Comparison of ENCODE assay signal across 8 cellular contexts in genomic region chr17:83078378-83079339, GRCh38. TPM values are rescaled to one million over a fixed set of nuclear protein-coding genes. Genes with fewer than 3 reads are reported as not detected.
DNase-seq lines count a peak whose midpoint lies in the region; ATAC-seq and TF ChIP-seq lines count a peak whose summit lies in the region.

No MANE protein-coding gene starts in this region.

- intact Hi-C loops in body of pancreas (cut with DNase I) (no loop called here), lower leg skin (cut with DNase I; ENCODE audit: low total_unique reads) (no loop called here)

- H4K20me1 ChIP-seq in BLaER1 treated with 17β-estradiol and CSF1 and Interleukin-3, amounts not matched to agents 10 nM and 100 nM, result peaks cover 29 to 53% (median 39%) of the 10 kb centered on the region in 11 experiments

- H3K27me3 Mint-ChIP-seq in type B pancreatic cell, result peaks cover 35% of the 10 kb centered on the region

- H3K4me1 Mint-ChIP-seq in type B pancreatic cell (ENCODE audit: unreplicated experiment), result peaks cover 20% of the 10 kb centered on the region

- peak overlapping the region; percentile 74 for H3K4me3 Mint-ChIP-seq in type B pancreatic cell

- H3K27me3 ChIP-seq in BLaER1 treated with 17β-estradiol and CSF1 and Interleukin-3, amounts not matched to agents 10 nM and 100 nM, result peaks cover 55 to 95% (median 89%) of the 10 kb centered on the region in 11 experiments
- H3K27me3 ChIP-seq in HUES6 (ENCODE audit: control insufficient read depth, insufficient read depth, low read length), result peaks cover 58% of the 10 kb centered on the region
- H3K27me3 ChIP-seq in body of pancreas, result no peaks in the 10 kb centered on the region

- no peaks in the 10 kb centered on the region for H3K9me3 ChIP-seq in BLaER1 treated with 17β-estradiol and CSF1 and Interleukin-3, amounts not matched to agents 10 nM and 100 nM (replicated peaks in 1 of 11)
- no peaks in the 10 kb centered on the region for H3K9me3 ChIP-seq in HUES6 (ENCODE audit: control insufficient read depth, insufficient read depth, low read depth, low read length)
- no peaks in the 10 kb centered on the region for H3K9me3 ChIP-seq in body of pancreas

- ATAC-seq in body of pancreas (peak; percentile 16), HG03135 (IDR thresholded peaks at IDR 0.05; ENCODE audit: unreplicated experiment) (no peak)

- peak overlapping the region; percentile 60 to 97 (median 76) for H3K4me3 ChIP-seq in BLaER1 treated with 17β-estradiol and CSF1 and Interleukin-3, amounts not matched to agents 10 nM and 100 nM
- H3K4me3 ChIP-seq in HUES6 (ENCODE audit: low read depth, low read length), result peak overlapping the region; percentile 60
- H3K4me3 ChIP-seq in body of pancreas, result peak overlapping the region; percentile 39 to 74
- H3K4me3 ChIP-seq in lower leg skin (ENCODE audit: low read depth, poor library complexity, severe bottlenecking), result peak overlapping the region; percentile 31

- H3K36me3 ChIP-seq in BLaER1 treated with 17β-estradiol and CSF1 and Interleukin-3, amounts not matched to agents 10 nM and 100 nM, result peaks cover 0 to 28% (median 0%) of the 10 kb centered on the region in 11 experiments; a peak in 6 of 22 replicates
- H3K36me3 ChIP-seq in HUES6 (ENCODE audit: control insufficient read depth, insufficient read depth, low read length) (no peaks in the 10 kb centered on the region), body of pancreas (replicated peaks in 1 of 2; ENCODE audit: insufficient read depth in 1 of 2, low read depth in 2 of 2) (no peaks in the 10 kb centered on the region)

- no peak overlapping the region for H3K27ac Mint-ChIP-seq in type B pancreatic cell

- 7% methylated on average over 71 of the region's 91 CpGs; no CpG with 5 or more reads in 1 of the 2 donors for WGBS in body of pancreas, 2 donors
- WGBS in lower leg skin, 2 donors, result 14 to 23% methylated on average over 15 to 36 of the region's 91 CpGs

- DNase-seq in body of pancreas, result peak in 2 of 4 donors; percentile 33 to 35
- DNase-seq in lower leg skin (ENCODE audit: low spot score in 2 of 2), result no peak
- no peak for DNase-seq in type B pancreatic cell (ENCODE audit: extremely low spot score, unreplicated experiment)
- no peak for DNase-seq in NCI-H446 treated with DMSO at 0.1 percent for 48 hours (lab: John Stamatoyannopoulos, UW)
- DNase-seq in H4 (ENCODE audit: low spot score), result no peak

- peak overlapping the region; percentile 42 to 92 (median 72); a peak in 21 of 22 replicates for H3K9ac ChIP-seq in BLaER1 treated with 17β-estradiol and CSF1 and Interleukin-3, amounts not matched to agents 10 nM and 100 nM
- no peak overlapping the region for H3K9ac ChIP-seq in HUES6 (ENCODE audit: low read length)

- H3K4me2 ChIP-seq in BLaER1 treated with 17β-estradiol and CSF1 and Interleukin-3, amounts not matched to agents 10 nM and 100 nM, result peak overlapping the region; percentile 93 to 100 (median 99)

- TF ChIP-seq CTCF in body of pancreas (IDR thresholded peaks at IDR 0.05), result no peak
- no peak for TF ChIP-seq CTCF in lower leg skin (IDR thresholded peaks at IDR 0.05)
- no peak for TF ChIP-seq CTCF in type B pancreatic cell (conservative IDR thresholded peaks at IDR 0.05)

- H3K36me3 Mint-ChIP-seq in type B pancreatic cell, result peaks cover 12% of the 10 kb centered on the region

- H3K27ac ChIP-seq in BLaER1 treated with 17β-estradiol and CSF1 and Interleukin-3, amounts not matched to agents 10 nM and 100 nM, result peak overlapping the region in 7 of 11 experiments; percentile 19 to 86 (median 65); a peak in 11 of 22 replicates
- H3K27ac ChIP-seq in HUES6 (ENCODE audit: low read depth, low read length) (no peak overlapping the region), body of pancreas (peak overlapping the region in 2 of 4 donors; percentile 8 to 52)

- TF ChIP-seq POLR2A in body of pancreas (IDR thresholded peaks at IDR 0.05), result no peak
- no peak for TF ChIP-seq POLR2A in lower leg skin (IDR thresholded peaks at IDR 0.05)

- no peaks in the 10 kb centered on the region for H3K9me3 Mint-ChIP-seq in type B pancreatic cell

- peaks cover 43 to 60% (median 51%) of the 10 kb centered on the region in 10 experiments for H3K4me1 ChIP-seq in BLaER1 treated with 17β-estradiol and CSF1 and Interleukin-3, amounts not matched to agents 10 nM and 100 nM
- H3K4me1 ChIP-seq in HUES6 (ENCODE audit: control insufficient read depth, insufficient read depth, low read length), result peaks cover 19% of the 10 kb centered on the region
- H3K4me1 ChIP-seq in body of pancreas, result peaks cover 36% of the 10 kb centered on the region

RNA-seq across cellular contexts. Expression of gene METRNL, which starts 0.8 kb away (rescaled TPM):
- total RNA-seq in body of pancreas, result 10 to 100 TPM; 21.3 to 26.4 TPM
- total RNA-seq in lower leg skin, result 100 to 1,000 TPM; 208 to 343 (median 296) TPM
- total RNA-seq in type B pancreatic cell (ENCODE audit: low replicate concordance), result 76.2 and 145 TPM in 2 replicates
- total RNA-seq in H4 (2014; rRNA removed; shearing (Covaris generic)), result 36.6 and 47.8 TPM in 2 replicates
